In genomic region chr1:154750681-154751665, GRCh38 we compare ENCODE assay signal across 13 cellular contexts.
A peak's percentile ranks its signal among the peaks of the same experiment; 100 is the strongest.
DNase-seq lines count a peak whose midpoint lies in the region; ATAC-seq and TF ChIP-seq lines count a peak whose summit lies in the region.
"Had no signal": no experiment of that assay in that cellular context is flagged by ENCODE, and none has a peak within 500 bp of the region (broad histone marks: within the 10 kb centered on the region; RNA-seq: fewer than 3 reads in every experiment).

No MANE protein-coding gene starts in this region.

- H3K9me3 ChIP-seq in transverse colon, result no peaks in the 10 kb centered on the region
- H3K9me3 ChIP-seq: stomach had no signal

- peak overlapping the region; percentile 92 to 94 for H3K27ac Mint-ChIP-seq in activated naive CD4-positive, alpha-beta T cell treated with anti-CD3 and anti-CD28 coated beads, Interleukin-2, amount 50 U/mL, for 72 hours

- H3K4me3 ChIP-seq in transverse colon, result no peak overlapping the region
- H3K4me3 ChIP-seq: stomach had no signal

- no peaks in the 10 kb centered on the region for H3K36me3 ChIP-seq in transverse colon
- H3K36me3 ChIP-seq: stomach had no signal

- TF ChIP-seq CTCF in transverse colon (IDR thresholded peaks at IDR 0.05), result no peak

- intact Hi-C loops in transverse colon (cut with DNase I; ENCODE audit: low total_unique reads), result no loop called here

- TF ChIP-seq EP300 in transverse colon (IDR thresholded peaks at IDR 0.05; ENCODE audit: low read depth), result no peak

- H3K27me3 ChIP-seq in layer of hippocampus (ENCODE audit: control insufficient read depth, insufficient read depth, low read length), result no peaks in the 10 kb centered on the region
- H3K27me3 ChIP-seq in transverse colon, result peaks cover 41% of the 10 kb centered on the region

- H3K4me1 ChIP-seq in transverse colon, result peaks cover 0 to 17% (median 4%) of the 10 kb centered on the region in 4 donors

- WGBS in transverse colon (ENCODE audit: low coverage in 1 of 2), 2 donors, result 77% methylated on average over 13 of the region's 13 CpGs; no CpG with 5 or more reads in 1 of the 2 donors

- ATAC-seq in activated naive CD4-positive, alpha-beta T cell treated with anti-CD3 and anti-CD28 coated beads, Interleukin-2, amount 50 U/mL, for 72 hours, result no peak
- ATAC-seq in GM21367 (IDR thresholded peaks at IDR 0.05; ENCODE audit: unreplicated experiment) (no peak), GM18873 (IDR thresholded peaks at IDR 0.05; ENCODE audit: low FRiP score, unreplicated experiment) (no peak)

- peaks cover 3 to 4% of the 10 kb centered on the region in 2 donors for H3K9me3 Mint-ChIP-seq in activated naive CD4-positive, alpha-beta T cell treated with anti-CD3 and anti-CD28 coated beads, Interleukin-2, amount 50 U/mL, for 72 hours

- in situ Hi-C loops in transverse colon (cut with MboI; ENCODE audit: low pct_ligation_motif_present in 1 of 4, low pct_unique_long_range_greater_than_20kb in 1 of 4, low sequenced_read_pairs in 3 of 4), result no loop called here

- no peak for DNase-seq in activated naive CD4-positive, alpha-beta T cell treated with anti-CD3 and anti-CD28 coated beads, Interleukin-2, amount 50 U/mL, for 72 hours (ENCODE audit: low spot score in 2 of 2)
- no peak for DNase-seq in activated naive CD4-positive, alpha-beta T cell (lab: John Stamatoyannopoulos, UW)
- DNase-seq in NCI-H345 treated with DMSO at 0.1 percent for 48 hours (lab: John Stamatoyannopoulos, UW; ENCODE audit: unreplicated experiment) (peak; percentile 98), transverse colon (no peak)
- DNase-seq: CD4-positive, CD25-positive, alpha-beta regulatory T cell; IMR-90; right cardiac atrium; stimulated activated CD4-positive, alpha-beta T cell treated with anti-CD3 and anti-CD28 coated beads, Interleukin-4, amount 100 ng/mL, for 4 hours; T-helper 9 cell had no signal

- TF ChIP-seq POLR2A in transverse colon (IDR thresholded peaks at IDR 0.05), result no peak

- peaks cover 0 to 7% of the 10 kb centered on the region in 2 donors for H3K36me3 Mint-ChIP-seq in activated naive CD4-positive, alpha-beta T cell treated with anti-CD3 and anti-CD28 coated beads, Interleukin-2, amount 50 U/mL, for 72 hours
- H3K36me3 Mint-ChIP-seq: CD4-positive, CD25-positive, alpha-beta regulatory T cell had no signal

- H3K27ac ChIP-seq in layer of hippocampus (ENCODE audit: low read depth, low read length), result peak overlapping the region; percentile 64
- peak overlapping the region in 2 of 4 donors; percentile 10 to 57 for H3K27ac ChIP-seq in transverse colon
